ENCODE assay signal across 16 cellular contexts in genomic region chr20:62533591-62534495, GRCh38. TPM values are rescaled to one million over a fixed set of nuclear protein-coding genes. Genes with fewer than 3 reads are reported as not detected.
DNase-seq lines count a peak whose midpoint lies in the region; ATAC-seq and TF ChIP-seq lines count a peak whose summit lies in the region.
"Had no signal": no experiment of that assay in that cellular context is flagged by ENCODE, and none has a peak within 500 bp of the region (broad histone marks: within the 10 kb centered on the region; RNA-seq: fewer than 3 reads in every experiment).

No MANE protein-coding gene starts in this region.

- H3K27me3 ChIP-seq in CD8-positive, alpha-beta memory T cell (ENCODE audit: insufficient read depth, low read length, poor library complexity, severe bottlenecking): no peaks in the 10 kb centered on the region
- no peaks in the 10 kb centered on the region for H3K27me3 ChIP-seq in psoas muscle (ENCODE audit: insufficient read depth in 3 of 3, low read length in 2 of 3)

- no peaks in the 10 kb centered on the region for H3K36me3 ChIP-seq in CD8-positive, alpha-beta memory T cell (ENCODE audit: insufficient read depth, low read length)
- H3K36me3 ChIP-seq in psoas muscle (ENCODE audit: insufficient read depth in 1 of 2, low read depth in 1 of 2): no peaks in the 10 kb centered on the region

- H3K4me1 Mint-ChIP-seq in CD8-positive, alpha-beta memory T cell: no peaks in the 10 kb centered on the region
- no peaks in the 10 kb centered on the region for H3K4me1 Mint-ChIP-seq in chondrocyte (ENCODE audit: low read depth)
- H3K4me1 Mint-ChIP-seq: CD4-positive, CD25-positive, alpha-beta regulatory T cell had no signal

- H3K9me3 Mint-ChIP-seq in CD8-positive, alpha-beta memory T cell: no peaks in the 10 kb centered on the region
- no peaks in the 10 kb centered on the region for H3K9me3 Mint-ChIP-seq in chondrocyte (ENCODE audit: low read depth)
- H3K9me3 Mint-ChIP-seq: CD4-positive, CD25-positive, alpha-beta regulatory T cell had no signal

- CTCF ChIA-PET in CD8-positive, alpha-beta memory T cell (lab: Charles Lee): interaction anchor here (0.8 kb wide), 1 partner anchor 12 kb away, joined by 3 read pairs; no protein-coding TSS in a partner anchor

- no peak for DNase-seq in CD8-positive, alpha-beta memory T cell
- DNase-seq in OCI-M2 (lab: John Stamatoyannopoulos, UW; ENCODE audit: unreplicated experiment) (peak; percentile 59), chondrocyte (ENCODE audit: low spot score) (no peak), psoas muscle (no peak)
- no peak for DNase-seq in activated effector memory CD4-positive, alpha-beta T cell treated with Interleukin-2 at 50 U/mL for 16 hours
- DNase-seq in activated CD4-positive, alpha-beta T cell treated with anti-CD3 and anti-CD28 coated beads, Interleukin-2, amount 50 U/mL, for 1 hour: no peak
- DNase-seq: Calu3; CD4-positive, CD25-positive, alpha-beta regulatory T cell; DMS53; HCEC 1CT; KG1; NCI-H1436; NCI-H2081; NCI-H748 treated with DMSO at 0.1 percent for 48 hours; SK-N-SH had no signal

- H3K27me3 Mint-ChIP-seq in CD8-positive, alpha-beta memory T cell: peaks cover 8 to 11% of the 10 kb centered on the region in 2 donors
- H3K27me3 Mint-ChIP-seq in chondrocyte (ENCODE audit: low read depth): peaks cover 15% of the 10 kb centered on the region

- no peaks in the 10 kb centered on the region for H3K9me3 ChIP-seq in CD8-positive, alpha-beta memory T cell (ENCODE audit: low read length)
- no peaks in the 10 kb centered on the region for H3K9me3 ChIP-seq in psoas muscle
- H3K9me3 ChIP-seq: SK-N-SH had no signal

- no peak overlapping the region for H3K27ac Mint-ChIP-seq in CD8-positive, alpha-beta memory T cell
- H3K27ac Mint-ChIP-seq in chondrocyte (ENCODE audit: unreplicated experiment): peak overlapping the region; percentile 36
- H3K27ac Mint-ChIP-seq: CD4-positive, CD25-positive, alpha-beta regulatory T cell had no signal

- no peaks in the 10 kb centered on the region for H3K36me3 Mint-ChIP-seq in CD8-positive, alpha-beta memory T cell
- H3K36me3 Mint-ChIP-seq in chondrocyte (ENCODE audit: low read depth): no peaks in the 10 kb centered on the region
- H3K36me3 Mint-ChIP-seq: CD4-positive, CD25-positive, alpha-beta regulatory T cell had no signal

- intact Hi-C loops in psoas muscle (cut with DNase I): loop anchor here (2.0 kb wide), 1 partner anchor 19 kb away; no protein-coding TSS in a partner anchor

- TF ChIP-seq CTCF in chondrocyte (IDR thresholded peaks at IDR 0.05): no peak
- TF ChIP-seq CTCF in psoas muscle (IDR thresholded peaks at IDR 0.05): no peak

- no peak for ATAC-seq in psoas muscle
- ATAC-seq in GM21723 (IDR thresholded peaks at IDR 0.05; ENCODE audit: unreplicated experiment): no peak

- H3K4me1 ChIP-seq in CD8-positive, alpha-beta memory T cell (ENCODE audit: insufficient read depth, low read length): no peaks in the 10 kb centered on the region
- peaks cover 43% of the 10 kb centered on the region for H3K4me1 ChIP-seq in psoas muscle

- no peak overlapping the region for H3K4me3 ChIP-seq in CD8-positive, alpha-beta memory T cell (ENCODE audit: low read length)
- no peak overlapping the region for H3K4me3 ChIP-seq in psoas muscle

- POLR2A ChIA-PET in CD8-positive, alpha-beta memory T cell (lab: Charles Lee): no interaction called here

- WGBS in psoas muscle, 3 donors: 64 to 67% (median 67%) methylated on average over 19 of the region's 19 CpGs

- H3K27ac ChIP-seq in CD8-positive, alpha-beta memory T cell (ENCODE audit: low read depth, low read length): peak overlapping the region; percentile 72
- peak overlapping the region; percentile 97 for H3K27ac ChIP-seq in psoas muscle

- H3K4me3 Mint-ChIP-seq in CD8-positive, alpha-beta memory T cell: no peak overlapping the region
- H3K4me3 Mint-ChIP-seq in chondrocyte (ENCODE audit: unreplicated experiment): no peak overlapping the region
- H3K4me3 Mint-ChIP-seq: CD4-positive, CD25-positive, alpha-beta regulatory T cell had no signal

RNA-seq across cellular contexts. Expression of gene GATA5, which starts 58.0 kb away (rescaled TPM):
- total RNA-seq in CD8-positive, alpha-beta memory T cell: not detected
- not detected for polyA plus RNA-seq in CD8-positive, alpha-beta memory T cell
- total RNA-seq in chondrocyte (not detected in 3 replicates), psoas muscle (under 1 TPM in 2 of 4 donors, not detected in 2; 0.13 to 0.14 TPM)
- under 1 TPM in 2 of 3 donors, not detected in 1; 0.01 to 0.03 TPM for polyA plus RNA-seq in psoas muscle
- total RNA-seq: Calu3; CD4-positive, CD25-positive, alpha-beta regulatory T cell had no signal
- polyA plus RNA-seq: CD4-positive, CD25-positive, alpha-beta regulatory T cell; SK-N-SH had no signal
